In the genomic region with DNA sequence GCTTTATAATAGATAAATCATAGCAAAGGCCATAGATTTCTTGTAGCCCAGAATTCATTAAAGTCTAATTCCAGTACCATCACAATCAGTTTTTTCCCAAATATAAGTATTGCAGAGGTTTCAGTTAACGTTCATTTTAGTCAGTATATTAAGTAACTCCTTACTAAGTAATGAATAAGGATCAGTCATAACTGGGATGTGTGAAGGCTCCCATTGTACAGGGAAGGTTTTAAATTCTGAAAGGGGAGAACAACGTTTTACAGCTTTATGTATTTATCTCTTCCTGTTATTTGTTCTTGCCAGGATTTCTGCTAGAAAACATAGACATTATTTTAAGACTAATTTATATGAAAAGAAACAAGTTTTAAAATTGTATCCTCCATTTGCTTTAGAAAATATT, we compare ENCODE assay signal across 16 cellular contexts.
"Had no signal": no experiment of that assay in that cellular context is flagged by ENCODE, and none has a peak within 500 bp of the region (broad histone marks: within the 10 kb centered on the region; RNA-seq: fewer than 3 reads in every experiment).

No MANE protein-coding gene starts in this region.

- ATAC-seq: heart left ventricle had no signal

- H3K4me3 Mint-ChIP-seq: naive B cell had no signal

- H3K36me3 ChIP-seq: heart left ventricle, ovary, right atrium auricular region, sigmoid colon, stomach had no signal

- H3K4me3 ChIP-seq: heart left ventricle, ovary, right atrium auricular region, sigmoid colon, skin epidermis, stomach had no signal

- H3K9me3 ChIP-seq: heart left ventricle, ovary, right atrium auricular region, sigmoid colon, stomach had no signal

- H3K27me3 Mint-ChIP-seq: naive B cell had no signal

- H3K4me1 Mint-ChIP-seq: naive B cell had no signal

- H3K36me3 Mint-ChIP-seq: naive B cell had no signal

- H3K27ac ChIP-seq: heart left ventricle, ovary, right atrium auricular region, sigmoid colon, skin epidermis, stomach had no signal

- H3K27me3 ChIP-seq: heart left ventricle, ovary, right atrium auricular region, sigmoid colon, stomach had no signal

- H3K27ac Mint-ChIP-seq: naive B cell had no signal

- DNase-seq: dermis blood vessel endothelial cell; heart left ventricle; hippocampal formation; kidney glomerular epithelial cell; mesendoderm; naive B cell; ovary; sigmoid colon; stimulated activated CD4-positive, alpha-beta T cell treated with anti-CD3 and anti-CD28 coated beads, Interleukin-2, amount 100 ng/mL, for 24 hours; stimulated activated CD4-positive, alpha-beta T cell treated with anti-CD3 and anti-CD28 coated beads, Interleukin-4, amount 100 ng/mL, for 4 hours; stimulated activated naive CD4-positive, alpha-beta T cell; stomach; substantia nigra; trophoblast cell had no signal
